ENCODE assay signal across 11 cellular contexts in genomic region chr15:82183121-82184031, GRCh38.
DNase-seq lines count a peak whose midpoint lies in the region; TF ChIP-seq lines count a peak whose summit lies in the region.
"Had no signal": no experiment of that assay in that cellular context is flagged by ENCODE, and none has a peak within 500 bp of the region (broad histone marks: within the 10 kb centered on the region; RNA-seq: fewer than 3 reads in every experiment).

No MANE protein-coding gene starts in this region.

- peaks cover 8 to 15% of the 10 kb centered on the region in 2 experiments for H3K4me1 ChIP-seq in SK-N-SH (ENCODE audit: control insufficient read depth in 1 of 2, insufficient read depth in 2 of 2, low read depth in 1 of 2, low read length in 1 of 2)
- peaks cover 5% of the 10 kb centered on the region for H3K4me1 ChIP-seq in fibroblast of lung (ENCODE audit: control insufficient read depth, extremely low read depth, insufficient read depth, low read length)
- peaks cover 4 to 12% of the 10 kb centered on the region in 2 donors for H3K4me1 ChIP-seq in uterus
- peaks cover 0 to 3% (median 0%) of the 10 kb centered on the region in 4 donors for H3K4me1 ChIP-seq in transverse colon
- no peaks in the 10 kb centered on the region for H3K4me1 ChIP-seq in ascending aorta
- H3K4me1 ChIP-seq: foreskin keratinocyte had no signal

- H3K79me2 ChIP-seq in SK-N-SH (ENCODE audit: insufficient read depth) = peaks cover 10% of the 10 kb centered on the region; the same call in 1 of the 2 replicates
- H3K79me2 ChIP-seq in fibroblast of lung (ENCODE audit: control insufficient read depth, insufficient read depth, low read length) = no peaks in the 10 kb centered on the region

- CTCF ChIA-PET in SK-N-SH (lab: Yijun Ruan, JAX) = interaction anchor here (1.4 kb wide), 1 partner anchor 917 kb away, joined by 4 read pairs; no protein-coding TSS in a partner anchor

- no peak for TF ChIP-seq EP300 in SK-N-SH (IDR thresholded peaks at IDR 0.05; ENCODE audit: borderline replicate concordance in 1 of 2, low read depth in 1 of 2, low read length in 1 of 2)
- TF ChIP-seq EP300 in transverse colon (IDR thresholded peaks at IDR 0.05; ENCODE audit: low read depth) = no peak

- TF ChIP-seq RAD21 in SK-N-SH (IDR thresholded peaks at IDR 0.05; ENCODE audit: low read length) = no peak

- H3K36me3 ChIP-seq in SK-N-SH (replicated peaks in 1 of 2; ENCODE audit: control insufficient read depth in 1 of 2, insufficient read depth in 2 of 2, low read length in 1 of 2) (no peaks in the 10 kb centered on the region), fibroblast of lung (ENCODE audit: control insufficient read depth, insufficient read depth, low read length) (no peaks in the 10 kb centered on the region), uterus (no peaks in the 10 kb centered on the region), transverse colon (no peaks in the 10 kb centered on the region), ascending aorta (no peaks in the 10 kb centered on the region)
- H3K36me3 ChIP-seq: cardiac muscle cell had no signal

- peak overlapping the region; percentile 43 for H3K4me2 ChIP-seq in SK-N-SH
- no peak overlapping the region for H3K4me2 ChIP-seq in fibroblast of lung (ENCODE audit: extremely low read depth, insufficient read depth, low read length)

- TF ChIP-seq CTCF in SK-N-SH (IDR thresholded peaks at IDR 0.05) = no peak
- TF ChIP-seq CTCF in fibroblast of lung (conservative IDR thresholded peaks at IDR 0.05 in 1 of 2, IDR thresholded peaks at IDR 0.05 in 1 of 2; ENCODE audit: low read depth in 1 of 2, low read length in 2 of 2) = no peak
- no peak for TF ChIP-seq CTCF in mesothelial cell of epicardium (IDR thresholded peaks at IDR 0.05; ENCODE audit: unreplicated experiment)
- no peak for TF ChIP-seq CTCF in uterus (IDR thresholded peaks at IDR 0.05)
- no peak for TF ChIP-seq CTCF in transverse colon (IDR thresholded peaks at IDR 0.05)
- TF ChIP-seq CTCF in ascending aorta (IDR thresholded peaks at IDR 0.05) = no peak

- intact Hi-C loops in uterus (cut with DNase I; ENCODE audit: low total_unique reads) = no loop called here
- intact Hi-C loops in transverse colon (cut with DNase I; ENCODE audit: low total_unique reads) = no loop called here
- intact Hi-C loops in ascending aorta (cut with DNase I) = no loop called here

- no peak overlapping the region for H3K4me3 Mint-ChIP-seq in mesothelial cell of epicardium

- no peaks in the 10 kb centered on the region for H3K9me3 Mint-ChIP-seq in mesothelial cell of epicardium

- no peaks in the 10 kb centered on the region for H3K9me2 ChIP-seq in SK-N-SH

- in situ Hi-C loops in transverse colon (cut with MboI; ENCODE audit: low pct_ligation_motif_present in 1 of 4, low pct_unique_long_range_greater_than_20kb in 1 of 4, low sequenced_read_pairs in 3 of 4) = no loop called here

- H3K4me1 Mint-ChIP-seq in mesothelial cell of epicardium = peaks cover 8% of the 10 kb centered on the region

- H3K27me3 Mint-ChIP-seq in mesothelial cell of epicardium (ENCODE audit: low read depth) = no peaks in the 10 kb centered on the region

- POLR2A ChIA-PET in SK-N-SH (lab: Yijun Ruan, JAX) = no interaction called here

- H3K27me3 ChIP-seq in SK-N-SH (ENCODE audit: insufficient read depth) (no peaks in the 10 kb centered on the region), fibroblast of lung (ENCODE audit: control insufficient read depth, insufficient read depth, low read length) (no peaks in the 10 kb centered on the region), uterus (no peaks in the 10 kb centered on the region), transverse colon (no peaks in the 10 kb centered on the region), ascending aorta (no peaks in the 10 kb centered on the region)
- H3K27me3 ChIP-seq: cardiac muscle cell, foreskin keratinocyte had no signal

- H4K20me1 ChIP-seq in SK-N-SH (ENCODE audit: insufficient read depth) = 0 out of 2 replicates have a peak, but pooled peaks cover 3% of the 10 kb centered on the region
- H4K20me1 ChIP-seq in fibroblast of lung (ENCODE audit: control insufficient read depth, extremely low read depth, insufficient read depth, low read length) = no peaks in the 10 kb centered on the region

- H3K36me3 Mint-ChIP-seq in mesothelial cell of epicardium = no peaks in the 10 kb centered on the region

- WGBS in SK-N-SH (ENCODE audit: low lambda C conversion rate) = 48% methylated on average over 2 of the region's 2 CpGs
- 64 to 92% methylated on average over 2 of the region's 2 CpGs for WGBS in transverse colon (ENCODE audit: low coverage in 1 of 2), 2 donors

- H3K9me3 ChIP-seq in SK-N-SH (no peaks in the 10 kb centered on the region), fibroblast of lung (ENCODE audit: control insufficient read depth, insufficient read depth, low read depth, low read length) (no peaks in the 10 kb centered on the region), uterus (no peaks in the 10 kb centered on the region), transverse colon (no peaks in the 10 kb centered on the region), ascending aorta (no peaks in the 10 kb centered on the region)

- no peak overlapping the region for H3K4me3 ChIP-seq in SK-N-SH (ENCODE audit: low read depth in 2 of 2, low read length in 1 of 2)
- H3K4me3 ChIP-seq in fibroblast of lung (replicated peaks in 1 of 4; ENCODE audit: control extremely low read depth in 1 of 4, insufficient read depth in 1 of 4, low read depth in 3 of 4, low read length in 4 of 4) = no peak overlapping the region
- H3K4me3 ChIP-seq in uterus = no peak overlapping the region
- H3K4me3 ChIP-seq in transverse colon = no peak overlapping the region
- H3K4me3 ChIP-seq in ascending aorta = no peak overlapping the region
- H3K4me3 ChIP-seq: cardiac muscle cell had no signal

- H3K27ac ChIP-seq in SK-N-SH (ENCODE audit: low read depth in 2 of 2, low read length in 1 of 2) = peak overlapping the region; percentile 63 to 82; a peak in 3 of 4 replicates
- H3K27ac ChIP-seq in fibroblast of lung (ENCODE audit: insufficient read depth, low read length) = no peak overlapping the region
- H3K27ac ChIP-seq in uterus = peak overlapping the region; percentile 60 to 75
- no peak overlapping the region for H3K27ac ChIP-seq in transverse colon
- no peak overlapping the region for H3K27ac ChIP-seq in ascending aorta
- H3K27ac ChIP-seq: cardiac muscle cell, foreskin keratinocyte had no signal

- H2AFZ ChIP-seq in SK-N-SH (ENCODE audit: low read depth) (no peak overlapping the region), fibroblast of lung (ENCODE audit: low read length) (no peak overlapping the region)

- H3F3A ChIP-seq in SK-N-SH (replicated peaks; ENCODE audit: insufficient read depth) = peaks cover 13% of the 10 kb centered on the region

- DNase-seq in SK-N-SH (no peak), fibroblast of lung (ENCODE audit: low read depth in 2 of 2) (peak; percentile 93 to 96), mesothelial cell of epicardium (ENCODE audit: low spot score in 2 of 2, unreplicated experiment in 2 of 2) (no peak), uterus (no peak), DMS153 (lab: John Stamatoyannopoulos, UW) (no peak), transverse colon (no peak), ascending aorta (ENCODE audit: low spot score in 2 of 2) (no peak)
- DNase-seq: foreskin keratinocyte; NCI-H1092; stimulated activated CD4-positive, alpha-beta T cell treated with anti-CD3 and anti-CD28 coated beads, Interleukin-4, amount 100 ng/mL, for 4 hours had no signal

- H3K9ac ChIP-seq in SK-N-SH (peak overlapping the region; percentile 5; the same call in 1 of the 2 replicates), fibroblast of lung (ENCODE audit: insufficient read depth, low read length) (no peak overlapping the region)

- TF ChIP-seq POLR2A in uterus (IDR thresholded peaks at IDR 0.05) (no peak), transverse colon (IDR thresholded peaks at IDR 0.05) (no peak)

- peak overlapping the region; percentile 21 for H3K27ac Mint-ChIP-seq in mesothelial cell of epicardium

TF ChIP-seq in SK-N-SH, 30 proteins besides CTCF, POLR2A, EP300 and RAD21 (continues in another document):
- TF ChIP-seq RXRA (IDR thresholded peaks at IDR 0.05; ENCODE audit: borderline replicate concordance, low read depth) (no peak), REST (IDR thresholded peaks at IDR 0.05; ENCODE audit: low read depth, low read length) (no peak), MEF2A (IDR thresholded peaks at IDR 0.05; ENCODE audit: borderline replicate concordance, low read depth) (no peak)

Comparison
In these comparisons a context has a peak if more than half of its experiments do, and no peak if none do; other contexts are left out.
1. DNase-seq: peak in fibroblast of lung (2 of 2); none in SK-N-SH (single experiment), mesothelial cell of epicardium (0 of 2), uterus (0 of 2), DMS153 (single experiment), transverse colon (single experiment) and ascending aorta (0 of 2).
2. H3K27ac ChIP-seq: peak in SK-N-SH (2 of 2) and uterus (2 of 2); none in fibroblast of lung (single experiment), transverse colon (0 of 4) and ascending aorta (0 of 2).